Comparison of ENCODE assay signal across 2 cellular contexts in the genomic region with DNA sequence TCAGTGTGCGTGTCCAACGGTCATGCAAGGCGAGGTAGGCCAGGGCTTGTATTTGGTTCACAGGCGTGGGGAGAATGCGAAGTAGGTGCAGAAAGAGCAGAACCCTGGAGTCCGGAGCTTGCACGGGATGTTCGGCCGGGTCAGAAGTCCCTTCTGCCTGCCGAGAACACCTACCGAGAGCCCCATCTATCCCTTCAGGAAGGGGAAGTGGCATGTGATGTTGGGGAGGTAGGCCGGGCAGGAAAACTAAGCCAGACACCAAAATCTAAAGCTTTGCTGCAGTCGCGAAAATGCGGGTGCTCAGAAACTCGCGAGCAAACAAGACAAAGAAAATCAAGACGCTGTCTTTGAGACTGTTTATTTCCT.
TF ChIP-seq lines count a peak whose summit lies in the region.

No MANE protein-coding gene starts in this region.

TF ChIP-seq in GM23338, 12 proteins besides CTCF, POLR2A, EP300 and RAD21:
- no peak for TF ChIP-seq ETS1 (IDR thresholded peaks at IDR 0.05)
- no peak for TF ChIP-seq CREB1 (CRISPR knock-in tag; IDR thresholded peaks at IDR 0.05; ENCODE audit: low read depth)
- no peak for TF ChIP-seq STAT1 (IDR thresholded peaks at IDR 0.05; ENCODE audit: unreplicated experiment)
- no peak for TF ChIP-seq POLR2AphosphoS5 (IDR thresholded peaks at IDR 0.05; ENCODE audit: low read depth)
- no peak for TF ChIP-seq REST (IDR thresholded peaks at IDR 0.05; ENCODE audit: unreplicated experiment)
- no peak for TF ChIP-seq JUNB (IDR thresholded peaks at IDR 0.05; ENCODE audit: unreplicated experiment)
- no peak for TF ChIP-seq EZH2phosphoT487 (IDR thresholded peaks at IDR 0.05; ENCODE audit: unreplicated experiment)
- no peak for TF ChIP-seq NANOG (IDR thresholded peaks at IDR 0.05; ENCODE audit: borderline replicate concordance)
- TF ChIP-seq ZNF462 (CRISPR knock-in tag; IDR thresholded peaks at IDR 0.05) = no peak
TF ChIP-seq in GM23338: peak in this region for 0.

TF ChIP-seq in SK-N-SH, 30 proteins besides CTCF, POLR2A, EP300 and RAD21:
- TF ChIP-seq, protein P1, sequence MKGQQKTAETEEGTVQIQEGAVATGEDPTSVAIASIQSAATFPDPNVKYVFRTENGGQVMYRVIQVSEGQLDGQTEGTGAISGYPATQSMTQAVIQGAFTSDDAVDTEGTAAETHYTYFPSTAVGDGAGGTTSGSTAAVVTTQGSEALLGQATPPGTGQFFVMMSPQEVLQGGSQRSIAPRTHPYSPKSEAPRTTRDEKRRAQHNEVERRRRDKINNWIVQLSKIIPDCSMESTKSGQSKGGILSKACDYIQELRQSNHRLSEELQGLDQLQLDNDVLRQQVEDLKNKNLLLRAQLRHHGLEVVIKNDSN (IDR thresholded peaks at IDR 0.05; ENCODE audit: borderline replicate concordance, low read depth) = no peak
- no peak for TF ChIP-seq RCOR1 (IDR thresholded peaks at IDR 0.05; ENCODE audit: low read length)
- no peak for TF ChIP-seq FOXM1 (IDR thresholded peaks at IDR 0.05; ENCODE audit: low read depth)
- no peak for TF ChIP-seq JUND (IDR thresholded peaks at IDR 0.05)
- no peak for TF ChIP-seq NFIC (IDR thresholded peaks at IDR 0.05; ENCODE audit: borderline replicate concordance)
